Comparison of ENCODE assay signal across 10 cellular contexts in the genomic region with DNA sequence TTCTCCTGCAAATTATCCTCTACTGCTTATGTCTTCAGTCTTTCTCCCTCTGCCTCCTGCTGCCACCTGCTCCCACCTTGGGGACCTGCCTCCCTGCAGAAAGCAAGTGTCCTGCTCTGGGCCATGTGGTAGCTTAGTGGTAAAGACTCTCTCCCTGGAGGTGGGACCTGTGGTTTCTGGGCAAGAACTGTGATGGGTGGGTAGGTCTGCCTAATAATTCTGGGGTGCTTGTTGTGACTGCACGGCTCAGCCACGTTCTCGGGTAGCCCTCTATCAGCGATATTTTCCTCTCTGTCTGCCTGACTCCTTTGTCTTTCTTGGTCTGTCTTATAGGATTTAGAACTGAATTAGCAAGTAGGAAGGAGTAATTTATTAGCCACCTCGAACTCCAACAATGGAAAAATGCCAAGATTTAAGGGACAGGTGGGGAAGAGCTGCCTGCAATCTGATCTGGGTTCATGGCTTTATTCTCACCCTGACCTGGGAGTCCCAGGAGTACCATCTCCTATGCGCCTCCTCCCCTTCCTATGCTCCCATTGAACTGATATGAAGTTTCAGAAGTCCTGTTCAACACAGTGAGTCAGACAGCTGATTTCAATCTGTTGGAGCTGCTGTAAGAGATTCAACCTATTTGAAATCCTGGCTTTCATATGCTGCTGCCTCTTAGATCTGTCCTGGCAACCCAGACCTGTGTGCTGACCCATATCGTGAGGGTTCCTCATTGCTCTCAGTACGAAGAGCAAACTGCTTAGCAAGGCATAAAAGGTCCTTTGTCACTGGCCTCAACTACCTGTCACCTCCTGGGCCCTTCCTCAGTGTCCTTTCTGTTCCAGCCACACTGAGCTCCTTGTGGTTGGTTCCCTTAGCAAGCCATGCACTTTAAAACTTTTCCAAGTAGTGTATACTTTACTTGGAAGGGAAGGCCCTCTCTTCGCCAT. TPM values are rescaled to one million over a fixed set of nuclear protein-coding genes. Genes with fewer than 3 reads are reported as not detected.
DNase-seq lines count a peak whose midpoint lies in the region; ATAC-seq and TF ChIP-seq lines count a peak whose summit lies in the region.
"Had no signal": no experiment of that assay in that cellular context is flagged by ENCODE, and none has a peak within 500 bp of the region (broad histone marks: within the 10 kb centered on the region; RNA-seq: fewer than 3 reads in every experiment).

No MANE protein-coding gene starts in this region.

- DNase-seq in osteoblast (ENCODE audit: insufficient read length, low spot score, missing footprints) (no peak), head of caudate nucleus (no peak), NCI-H2107 treated with DMSO at 0.1 percent for 48 hours (lab: John Stamatoyannopoulos, UW; ENCODE audit: unreplicated experiment) (no peak)
- DNase-seq: activated T-cell treated with anti-CD3 and anti-CD28 coated beads for 4 hours, kidney glomerular epithelial cell, NCI-H345 had no signal

- peak overlapping the region in 3 of 5 experiments; percentile 2 to 60 (median 10) for H3K27ac Mint-ChIP-seq in brain

- no peak overlapping the region for H3K4me3 ChIP-seq in osteoblast (ENCODE audit: insufficient read depth, low read length)

- H3K9me3 ChIP-seq in osteoblast (ENCODE audit: low read depth, low read length) = no peaks in the 10 kb centered on the region

- no peak overlapping the region for H3K4me2 ChIP-seq in osteoblast (ENCODE audit: insufficient read depth, low read length)

- no peak overlapping the region for H3K27ac ChIP-seq in osteoblast (ENCODE audit: low read depth, low read length)

- intact Hi-C loops in head of caudate nucleus (cut with DNase I) = no loop called here

- no peaks in the 10 kb centered on the region for H3K79me2 ChIP-seq in osteoblast (ENCODE audit: insufficient read depth, low read length)

- H3K36me3 Mint-ChIP-seq in brain = no peaks in the 10 kb centered on the region

- peaks cover 54% of the 10 kb centered on the region for H3K4me1 Mint-ChIP-seq in brain

- TF ChIP-seq CTCF in brain (conservative IDR thresholded peaks at IDR 0.05) (no peak), osteoblast (IDR thresholded peaks at IDR 0.05; ENCODE audit: extremely low read depth, low read depth, low read length) (no peak)

- no peaks in the 10 kb centered on the region for H3K27me3 Mint-ChIP-seq in brain

- H4K20me1 ChIP-seq in osteoblast (ENCODE audit: insufficient read depth, low read length) = no peaks in the 10 kb centered on the region

- no peak overlapping the region for H3K4me3 Mint-ChIP-seq in brain

- H3K9me3 Mint-ChIP-seq in brain = peaks cover 0 to 2% (median 0%) of the 10 kb centered on the region in 5 experiments

- H3K27me3 ChIP-seq in osteoblast (ENCODE audit: insufficient read depth, low read length) = no peaks in the 10 kb centered on the region

- no peaks in the 10 kb centered on the region for H3K36me3 ChIP-seq in osteoblast (ENCODE audit: insufficient read depth, low read length)

- H3K4me1 ChIP-seq in osteoblast (ENCODE audit: insufficient read depth, low read length) = peaks cover 35% of the 10 kb centered on the region

- H2AFZ ChIP-seq in osteoblast (ENCODE audit: low read length) = peak overlapping the region; percentile 11

- ATAC-seq in GM18909 (IDR thresholded peaks at IDR 0.05; ENCODE audit: poor library complexity, unreplicated experiment) (peak; percentile 40), HG02981 (IDR thresholded peaks at IDR 0.05; ENCODE audit: unreplicated experiment) (peak; percentile 24), HG02884 (IDR thresholded peaks at IDR 0.05; ENCODE audit: unreplicated experiment) (no peak)

RNA-seq across cellular contexts. Expression of a gene that starts 16.1 kb away (rescaled TPM):
- polyA plus RNA-seq in brain (ENCODE audit: insufficient read depth, low read depth, low replicate concordance) = 0.15 TPM
- not detected in 2 replicates for total RNA-seq in osteoblast
